16 cellular contexts compared by ENCODE assay signal in the genomic region with DNA sequence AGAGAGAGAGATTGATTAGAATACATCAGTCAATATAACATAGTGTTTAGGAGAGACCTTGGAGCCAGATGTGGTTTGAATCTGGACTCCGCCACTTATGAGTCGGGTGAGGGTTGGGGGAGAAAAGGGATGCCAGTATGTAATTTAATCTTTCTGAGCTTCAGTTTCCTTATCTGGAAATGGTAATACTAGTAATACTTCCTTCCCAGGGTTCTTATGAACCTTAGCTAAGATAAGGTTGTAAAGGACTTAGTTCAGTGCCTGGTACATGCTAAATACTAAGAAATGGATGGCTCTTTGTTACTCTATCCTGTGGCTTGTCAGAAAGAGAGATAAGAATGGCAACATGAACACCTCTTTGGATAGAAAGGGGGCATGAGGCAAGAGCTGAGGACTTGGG.
DNase-seq lines count a peak whose midpoint lies in the region; ATAC-seq and TF ChIP-seq lines count a peak whose summit lies in the region.
"Had no signal": no experiment of that assay in that cellular context is flagged by ENCODE, and none has a peak within 500 bp of the region (broad histone marks: within the 10 kb centered on the region; RNA-seq: fewer than 3 reads in every experiment).

No MANE protein-coding gene starts in this region.

- H3K27me3 Mint-ChIP-seq in CD14-positive monocyte (ENCODE audit: low read depth in 3 of 3), result peaks cover 0 to 5% (median 0%) of the 10 kb centered on the region in 3 donors
- H3K27me3 Mint-ChIP-seq: activated CD4-positive, alpha-beta memory T cell treated with anti-CD3 and anti-CD28 coated beads, Interleukin-2, amount 10 ng/mL, durations not matched to agents 7 days and 5 days had no signal

- peaks cover 17% of the 10 kb centered on the region for H3K4me1 Mint-ChIP-seq in CD14-positive monocyte
- H3K4me1 Mint-ChIP-seq: activated CD4-positive, alpha-beta memory T cell treated with anti-CD3 and anti-CD28 coated beads, Interleukin-2, amount 10 ng/mL, durations not matched to agents 7 days and 5 days had no signal

- H3K4me1 ChIP-seq in ascending aorta (peaks cover 19 to 30% of the 10 kb centered on the region in 2 donors), skeletal muscle tissue (ENCODE audit: control insufficient read depth in 3 of 3, insufficient read depth in 3 of 3, low read length in 3 of 3) (peaks cover 16 to 23% (median 19%) of the 10 kb centered on the region in 3 donors)
- H3K4me1 ChIP-seq: uterus had no signal

- no peaks in the 10 kb centered on the region for H3K9me3 Mint-ChIP-seq in CD14-positive monocyte
- H3K9me3 Mint-ChIP-seq: activated CD4-positive, alpha-beta memory T cell treated with anti-CD3 and anti-CD28 coated beads, Interleukin-2, amount 10 ng/mL, durations not matched to agents 7 days and 5 days; activated T-helper 2 cell treated with anti-CD3 and anti-CD28 coated beads, Interferon-gamma antibody, Interleukin-2, Interleukin-4, amounts not matched to agents 10 μg/mL and 5 μg/mL and 100 μg/mL, durations not matched to agents 14 hours and 24 hours and 36 hours had no signal

- peak overlapping the region in 4 of 7 donors; percentile 81 to 96 (median 89) for H3K27ac Mint-ChIP-seq in CD14-positive monocyte
- H3K27ac Mint-ChIP-seq: activated CD4-positive, alpha-beta memory T cell treated with anti-CD3 and anti-CD28 coated beads, Interleukin-2, amount 10 ng/mL, durations not matched to agents 7 days and 5 days; activated T-helper 2 cell treated with anti-CD3 and anti-CD28 coated beads, Interferon-gamma antibody, Interleukin-2, Interleukin-4, amounts not matched to agents 10 μg/mL and 5 μg/mL and 100 μg/mL, durations not matched to agents 14 hours and 24 hours and 36 hours had no signal

- TF ChIP-seq CTCF in CD14-positive monocyte (IDR thresholded peaks at IDR 0.05) (no peak), ascending aorta (IDR thresholded peaks at IDR 0.05) (no peak)

- no peaks in the 10 kb centered on the region for H3K36me3 Mint-ChIP-seq in CD14-positive monocyte

- DNase-seq in CD14-positive monocyte (ENCODE audit: low spot score) (no peak), ascending aorta (ENCODE audit: low spot score in 2 of 2) (no peak), C1 segment of cervical spinal cord (lab: John Stamatoyannopoulos, UW) (no peak), dedifferentiated amniotic fluid mesenchymal stem cell (ENCODE audit: extremely low spot score) (no peak)
- DNase-seq: activated CD4-positive, alpha-beta memory T cell treated with anti-CD3 and anti-CD28 coated beads, Interleukin-2, amount 10 ng/mL, durations not matched to agents 7 days and 5 days; hippocampal formation; left ventricle myocardium superior; NCI-H146; stimulated activated CD4-positive, alpha-beta T cell treated with anti-CD3 and anti-CD28 coated beads, Interleukin-15, amount 100 ng/mL, for 24 hours had no signal

- H3K4me3 ChIP-seq in ascending aorta, result no peak overlapping the region
- H3K4me3 ChIP-seq in skeletal muscle tissue (ENCODE audit: low read length in 3 of 3), result no peak overlapping the region
- H3K4me3 ChIP-seq: uterus had no signal

- H3K27ac ChIP-seq in ascending aorta (peak overlapping the region; percentile 69 to 75), layer of hippocampus (ENCODE audit: low read depth, low read length) (peak overlapping the region; percentile 19), skeletal muscle tissue (ENCODE audit: low read depth, low read length) (peak overlapping the region; percentile 39)
- H3K27ac ChIP-seq: neutrophil had no signal

- intact Hi-C loops in CD14-positive monocyte (cut with micrococcal nuclease), result no loop called here
- intact Hi-C loops in ascending aorta (cut with DNase I), result loop anchor here (5.0 kb wide), 3 partner anchors 103 to 637 kb away; no protein-coding TSS in a partner anchor

- no peak for ATAC-seq in GM19467 (IDR thresholded peaks at IDR 0.05; ENCODE audit: unreplicated experiment)
- ATAC-seq in HG03520 (IDR thresholded peaks at IDR 0.05; ENCODE audit: unreplicated experiment), result no peak

- H3K9ac ChIP-seq in skeletal muscle tissue (ENCODE audit: low read depth in 1 of 3, low read length in 3 of 3), result no peak overlapping the region

- H3K27me3 ChIP-seq in ascending aorta (no peaks in the 10 kb centered on the region), layer of hippocampus (ENCODE audit: control insufficient read depth, insufficient read depth, low read length) (no peaks in the 10 kb centered on the region), skeletal muscle tissue (ENCODE audit: control insufficient read depth in 3 of 3, insufficient read depth in 3 of 3, low read length in 3 of 3) (no peaks in the 10 kb centered on the region)
- H3K27me3 ChIP-seq: uterus had no signal

- H3K4me3 Mint-ChIP-seq in CD14-positive monocyte, result no peak overlapping the region
- H3K4me3 Mint-ChIP-seq: activated CD4-positive, alpha-beta memory T cell treated with anti-CD3 and anti-CD28 coated beads, Interleukin-2, amount 10 ng/mL, durations not matched to agents 7 days and 5 days had no signal

- no peaks in the 10 kb centered on the region for H3K9me3 ChIP-seq in ascending aorta
- H3K9me3 ChIP-seq in skeletal muscle tissue (ENCODE audit: control insufficient read depth in 3 of 3, low read length in 3 of 3), result no peaks in the 10 kb centered on the region
- H3K9me3 ChIP-seq: neutrophil, uterus had no signal

- no peaks in the 10 kb centered on the region for H3K36me3 ChIP-seq in ascending aorta
- H3K36me3 ChIP-seq in skeletal muscle tissue (ENCODE audit: control insufficient read depth in 3 of 3, insufficient read depth in 3 of 3, low read length in 3 of 3), result no peaks in the 10 kb centered on the region
- H3K36me3 ChIP-seq: neutrophil, uterus had no signal

Comparison
In these comparisons a context has a peak if more than half of its experiments do, and no peak if none do; other contexts are left out.
1. H3K27ac ChIP-seq: peak in every context shown above with its lines; median percentile 72 in ascending aorta; 39 in skeletal muscle tissue; 19 in layer of hippocampus.